ENCODE assay signal across 19 cellular contexts in the genomic region with DNA sequence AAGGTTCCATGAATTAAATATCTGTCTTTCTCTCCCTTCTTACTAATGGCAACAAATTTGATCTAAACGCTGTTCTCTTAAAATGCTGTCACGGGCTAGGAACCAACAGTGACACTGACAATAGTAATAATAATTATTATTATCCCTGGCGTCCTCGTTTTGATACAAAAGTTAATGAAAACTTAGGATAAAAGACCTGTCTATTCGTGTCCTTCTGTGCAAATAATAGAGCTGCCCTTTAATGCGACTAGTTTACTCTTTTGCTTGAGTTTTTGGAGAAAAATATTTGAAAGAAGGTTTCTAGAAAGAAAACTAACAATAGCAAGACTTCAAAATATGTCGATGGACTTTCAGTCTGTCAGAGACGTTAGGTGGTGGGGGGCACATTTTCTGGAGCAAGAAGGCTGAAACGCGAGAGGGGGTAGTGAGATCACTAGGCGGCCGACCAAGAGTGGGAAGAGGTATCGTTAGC. TPM values are rescaled to one million over a fixed set of nuclear protein-coding genes. Genes with fewer than 3 reads are reported as not detected.
DNase-seq lines count a peak whose midpoint lies in the region; ATAC-seq, FAIRE-seq and TF ChIP-seq lines count a peak whose summit lies in the region.
"Had no signal": no experiment of that assay in that cellular context is flagged by ENCODE, and none has a peak within 500 bp of the region (broad histone marks: within the 10 kb centered on the region; RNA-seq: fewer than 3 reads in every experiment).

No MANE protein-coding gene starts in this region.

- H3K4me1 Mint-ChIP-seq in GM23338 (peaks cover 43% of the 10 kb centered on the region), astrocyte (ENCODE audit: low read depth, unreplicated experiment) (peaks cover 8% of the 10 kb centered on the region)

- no peak overlapping the region for H3K9ac ChIP-seq in astrocyte (ENCODE audit: low read length)

- DNase-seq in GM23338 (ENCODE audit: low spot score) (no peak), astrocyte (ENCODE audit: low read depth) (no peak), gastrocnemius medialis (no peak)
- no peak for DNase-seq in activated CD4-positive, CD25-positive, alpha-beta regulatory T cell treated with anti-CD3 and anti-CD28 coated beads, Interleukin-2, amount 50 U/mL, for 72 hours
- DNase-seq: amniotic stem cell; Caco-2; effector memory CD8-positive, alpha-beta T cell; NCI-H510A; stimulated activated CD4-positive, alpha-beta T cell treated with anti-CD3 and anti-CD28 coated beads, Interleukin-12 subunit alpha, Interleukin-12 subunit beta, amount 100 ng/mL, for 4 hours; T-cell had no signal

- peaks cover 82% of the 10 kb centered on the region for H3K27me3 Mint-ChIP-seq in GM23338 (ENCODE audit: insufficient read depth, low read depth, poor library complexity)
- peaks cover 84% of the 10 kb centered on the region for H3K27me3 Mint-ChIP-seq in astrocyte (ENCODE audit: low read depth, unreplicated experiment)

- H3K27ac ChIP-seq in GM23338 (ENCODE audit: low read depth) (no peak overlapping the region), astrocyte (ENCODE audit: low read depth, low read length) (no peak overlapping the region), gastrocnemius medialis (peak overlapping the region; percentile 90 to 99 (median 97))
- H3K27ac ChIP-seq: VCaP had no signal

- H3F3A ChIP-seq in GM23338 (replicated peaks; ENCODE audit: low read depth): peaks cover 7% of the 10 kb centered on the region; the same call in 1 of the 2 replicates

- H3K27ac Mint-ChIP-seq in GM23338: no peak overlapping the region
- H3K27ac Mint-ChIP-seq in astrocyte (ENCODE audit: unreplicated experiment): no peak overlapping the region
- H3K27ac Mint-ChIP-seq: activated T-helper 17 cell treated with anti-CD3 and anti-CD28 coated beads, Interleukin-2, amount 50 U/mL, for 72 hours; effector memory CD8-positive, alpha-beta T cell; stimulated activated memory B cell treated with anti-CD40 and anti-IgM and Interleukin-4, amounts not matched to agents 10 μg/mL and 1 μg/mL and 100 μg/mL, for 72 hours; T-cell had no signal

- H3K4me3 Mint-ChIP-seq in GM23338 (peak overlapping the region; percentile 64), astrocyte (ENCODE audit: unreplicated experiment) (peak overlapping the region; percentile 70)
- H3K4me3 Mint-ChIP-seq: activated T-helper 17 cell treated with anti-CD3 and anti-CD28 coated beads, Interleukin-2, amount 50 U/mL, for 72 hours; effector memory CD8-positive, alpha-beta T cell; stimulated activated memory B cell treated with anti-CD40 and anti-IgM and Interleukin-4, amounts not matched to agents 10 μg/mL and 1 μg/mL and 100 μg/mL, for 72 hours had no signal

- H3K9me3 ChIP-seq in astrocyte (ENCODE audit: insufficient read depth, low read depth, low read length) (no peaks in the 10 kb centered on the region), iPS-18c (ENCODE audit: control insufficient read depth, insufficient read depth, low read length) (no peaks in the 10 kb centered on the region), gastrocnemius medialis (no peaks in the 10 kb centered on the region)
- H3K9me3 ChIP-seq: Caco-2 had no signal

- intact Hi-C loops in gastrocnemius medialis (cut with DNase I; ENCODE audit: low total_unique reads): loop anchor here (5.0 to 10.0 kb wide), 4 partner anchors 33 to 1395 kb away; no protein-coding TSS in a partner anchor

- H3K4me1 ChIP-seq in GM23338 (ENCODE audit: insufficient read depth) (peaks cover 48% of the 10 kb centered on the region), astrocyte (ENCODE audit: insufficient read depth, low read length) (peaks cover 9% of the 10 kb centered on the region), gastrocnemius medialis (peaks cover 35 to 51% of the 10 kb centered on the region in 2 donors)
- H3K4me1 ChIP-seq: Caco-2 had no signal

- H3K9me2 ChIP-seq in GM23338 (ENCODE audit: insufficient read depth): no peaks in the 10 kb centered on the region

- H3K36me3 Mint-ChIP-seq in GM23338 (ENCODE audit: low read depth): no peaks in the 10 kb centered on the region
- H3K36me3 Mint-ChIP-seq in astrocyte (ENCODE audit: low read depth, unreplicated experiment): no peaks in the 10 kb centered on the region
- H3K36me3 Mint-ChIP-seq: stimulated activated memory B cell treated with anti-CD40 and anti-IgM and Interleukin-4, amounts not matched to agents 10 μg/mL and 1 μg/mL and 100 μg/mL, for 72 hours; T-cell had no signal

- ATAC-seq in GM23338 (no peak), gastrocnemius medialis (no peak), HG02981 (IDR thresholded peaks at IDR 0.05; ENCODE audit: unreplicated experiment) (no peak), HG03095 (IDR thresholded peaks at IDR 0.05; ENCODE audit: unreplicated experiment) (no peak), HG02938 (IDR thresholded peaks at IDR 0.05; ENCODE audit: unreplicated experiment) (no peak)
- ATAC-seq: activated T-helper 17 cell treated with anti-CD3 and anti-CD28 coated beads, Interleukin-2, amount 50 U/mL, for 72 hours; effector memory CD8-positive, alpha-beta T cell; stimulated activated memory B cell treated with anti-CD40 and anti-IgM and Interleukin-4, amounts not matched to agents 10 μg/mL and 1 μg/mL and 100 μg/mL, for 72 hours; T-cell had no signal

- H3K4me3 ChIP-seq in GM23338 (peak overlapping the region; percentile 64), astrocyte (ENCODE audit: insufficient read depth, low read depth, low read length) (no peak overlapping the region), iPS-18c (ENCODE audit: insufficient read depth, low read depth, low read length) (peak overlapping the region; percentile 55; the same call in 1 of the 2 replicates), gastrocnemius medialis (peak overlapping the region; percentile 53 to 82 (median 60))

- in situ Hi-C loops in gastrocnemius medialis (cut with MboI; ENCODE audit: low sequenced_read_pairs in 4 of 4): loop anchor here in 1 of 4 donors (5.0 kb wide), 1 partner anchor 297 kb away; no protein-coding TSS in a partner anchor

- H4K20me1 ChIP-seq in GM23338 (replicated peaks; ENCODE audit: insufficient read depth) (peaks cover 19% of the 10 kb centered on the region), astrocyte (ENCODE audit: insufficient read depth, low read length) (peaks cover 3% of the 10 kb centered on the region)

- no peaks in the 10 kb centered on the region for H3K79me2 ChIP-seq in GM23338 (replicated peaks; ENCODE audit: insufficient read depth)
- no peaks in the 10 kb centered on the region for H3K79me2 ChIP-seq in astrocyte (ENCODE audit: insufficient read depth, low read length)

- FAIRE-seq in astrocyte (lab: Jason Lieb, UNC): no peak

- TF ChIP-seq POLR2A in gastrocnemius medialis (IDR thresholded peaks at IDR 0.05): no peak

- H2AFZ ChIP-seq in GM23338 (peak overlapping the region; percentile 94; the same call in 1 of the 2 replicates), astrocyte (ENCODE audit: low read depth, low read length) (no peak overlapping the region)

- TF ChIP-seq CTCF in GM23338 (conservative IDR thresholded peaks at IDR 0.05; ENCODE audit: low read depth in 2 of 2): no peak
- TF ChIP-seq CTCF in astrocyte (IDR thresholded peaks at IDR 0.05; ENCODE audit: insufficient read depth, low read depth, low read length): no peak
- no peak for TF ChIP-seq CTCF in gastrocnemius medialis (IDR thresholded peaks at IDR 0.05 in 4 of 5, conservative IDR thresholded peaks at IDR 0.05 in 1 of 5)

- H3K27me3 ChIP-seq in GM23338 (ENCODE audit: insufficient read depth) (peaks cover 100% of the 10 kb centered on the region), astrocyte (ENCODE audit: insufficient read depth, low read length) (peaks cover 96% of the 10 kb centered on the region), gastrocnemius medialis (peaks cover 0 to 4% (median 0%) of the 10 kb centered on the region in 3 donors)

- H3K4me2 ChIP-seq in GM23338: peak overlapping the region; percentile 88
- peak overlapping the region; percentile 70 for H3K4me2 ChIP-seq in astrocyte (ENCODE audit: low read length)

- H3K9me3 Mint-ChIP-seq in GM23338 (0 out of 3 replicates have a peak, but pooled peaks cover 2% of the 10 kb centered on the region), astrocyte (ENCODE audit: unreplicated experiment) (peaks cover 2% of the 10 kb centered on the region)
- H3K9me3 Mint-ChIP-seq: activated T-helper 17 cell treated with anti-CD3 and anti-CD28 coated beads, Interleukin-2, amount 50 U/mL, for 72 hours; effector memory CD8-positive, alpha-beta T cell; stimulated activated memory B cell treated with anti-CD40 and anti-IgM and Interleukin-4, amounts not matched to agents 10 μg/mL and 1 μg/mL and 100 μg/mL, for 72 hours; T-cell had no signal

- H3K36me3 ChIP-seq in GM23338 (ENCODE audit: insufficient read depth): no peaks in the 10 kb centered on the region
- no peaks in the 10 kb centered on the region for H3K36me3 ChIP-seq in astrocyte (ENCODE audit: insufficient read depth, low read length)
- no peaks in the 10 kb centered on the region for H3K36me3 ChIP-seq in gastrocnemius medialis

TF ChIP-seq in GM23338, 12 proteins besides CTCF, POLR2A, EP300 and RAD21 (continues in another document):
- no peak for TF ChIP-seq ZNF114 (CRISPR knock-in tag; IDR thresholded peaks at IDR 0.05)

RNA-seq across cellular contexts. Expression of a gene that starts 4.3 kb away (rescaled TPM):
- 0.12 TPM in 1 of 2 replicates, not detected in the other for total RNA-seq in GM23338 (2014; rRNA removed; shearing (Covaris generic))
- not detected in 2 replicates for polyA plus RNA-seq in GM23338 (2016; fragmentation: Nextera tagmentation; extraction: Ambion mirVana)
- total RNA-seq in astrocyte (1.2 and 1.7 TPM in 2 replicates), gastrocnemius medialis (10 to 100 TPM in 2 of 4 donors, 1 to 10 TPM in 2; 4.9 to 27.5 (median 10.1) TPM)
- total RNA-seq: activated T-helper 17 cell treated with anti-CD3 and anti-CD28 coated beads, Interleukin-2, amount 50 U/mL, for 72 hours; Caco-2; left ventricle myocardium superior; pulmonary artery endothelial cell; T-cell had no signal

Comparison
In these comparisons a context has a peak if more than half of its experiments do, and no peak if none do; other contexts are left out.
1. H3K27ac ChIP-seq: peak in gastrocnemius medialis (4 of 4); none in GM23338 (single experiment) and astrocyte (single experiment).